25 cellular contexts compared by ENCODE assay signal in the genomic region with DNA sequence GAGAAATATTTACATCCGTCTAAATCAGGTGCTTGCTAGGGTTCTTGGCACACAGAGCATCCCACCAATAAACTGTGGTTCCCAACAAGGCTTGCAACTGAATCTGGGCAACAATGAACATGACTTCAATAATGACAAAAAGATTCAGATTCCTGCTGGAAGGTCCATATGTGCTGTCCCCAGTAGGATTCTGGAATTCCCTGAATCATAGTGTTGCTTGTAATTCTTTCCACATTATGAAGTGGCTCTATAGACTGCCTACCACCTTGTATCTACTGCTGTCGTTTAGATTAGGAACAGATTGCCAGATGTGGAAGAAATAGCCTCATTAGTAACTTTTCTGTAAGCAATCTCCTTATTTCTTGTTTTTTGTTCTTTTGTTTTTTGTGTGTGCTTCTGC.
DNase-seq lines count a peak whose midpoint lies in the region; ATAC-seq, FAIRE-seq and TF ChIP-seq lines count a peak whose summit lies in the region.
"Had no signal": no experiment of that assay in that cellular context is flagged by ENCODE, and none has a peak within 500 bp of the region (broad histone marks: within the 10 kb centered on the region; RNA-seq: fewer than 3 reads in every experiment).

No MANE protein-coding gene starts in this region.

- no peak for TF ChIP-seq CTCF in hepatocyte (IDR thresholded peaks at IDR 0.05; ENCODE audit: poor library complexity)

- H3K4me3 ChIP-seq in SJSA1 (no peak overlapping the region), hepatocyte (no peak overlapping the region)
- H3K4me3 ChIP-seq: BLaER1, GM23248 had no signal

- FAIRE-seq in GM19239 (lab: Jason Lieb, UNC): no peak
- FAIRE-seq: A204.1, GM12891, GM18507, H1 had no signal

- H2AFZ ChIP-seq in hepatocyte: no peak overlapping the region
- H2AFZ ChIP-seq: GM23248 had no signal

- H3K4me1 ChIP-seq in SJSA1 (replicated peaks) (peaks cover 19% of the 10 kb centered on the region), hepatocyte (ENCODE audit: insufficient read depth) (peaks cover 10% of the 10 kb centered on the region)
- H3K4me1 ChIP-seq: Caco-2 had no signal

- WGBS in hepatocyte (ENCODE audit: low lambda C conversion rate, missing lambda C conversion rate): 55% methylated on average over 2 of the region's 2 CpGs

- H3K36me3 ChIP-seq in SJSA1 (no peaks in the 10 kb centered on the region), hepatocyte (replicated peaks; ENCODE audit: insufficient read depth, low read depth) (no peaks in the 10 kb centered on the region)
- H3K36me3 ChIP-seq: BLaER1 had no signal

- no peak for ATAC-seq in HG03378 (IDR thresholded peaks at IDR 0.05; ENCODE audit: unreplicated experiment)
- ATAC-seq: CD8-positive, alpha-beta T cell; HCT116 had no signal

- peak; percentile 0 for DNase-seq in GM03348 (ENCODE audit: low spot score)
- no peak for DNase-seq in SJSA1 (ENCODE audit: low read depth in 1 of 2, low spot score in 2 of 2)
- no peak for DNase-seq in hepatocyte (ENCODE audit: low spot score)
- peak; percentile 0 for DNase-seq in pons (ENCODE audit: low spot score)
- no peak for DNase-seq in activated T-cell treated with anti-CD3 and anti-CD28 coated beads, Interleukin-2, amount 50 U/mL, for 1 hour
- no peak for DNase-seq in GM19239 (ENCODE audit: insufficient read length, low spot score)
- DNase-seq in globus pallidus (ENCODE audit: low spot score): no peak
- DNase-seq: Caco-2; CD4-positive, CD25-positive, alpha-beta regulatory T cell; CD8-positive, alpha-beta T cell; DMS79; EL; GDM1; GM23248; H9; HFFc6 had no signal

- H3K27ac ChIP-seq in SJSA1 (peak overlapping the region; percentile 7; the same call in 1 of the 2 replicates), hepatocyte (no peak overlapping the region)
- H3K27ac ChIP-seq: 22Rv1, BLaER1, C4-2B, GM23248 had no signal

- H3K4me2 ChIP-seq in hepatocyte: peak overlapping the region; percentile 31
- H3K4me2 ChIP-seq: BLaER1 had no signal

- no peaks in the 10 kb centered on the region for H3K79me2 ChIP-seq in hepatocyte

- H3K9me3 ChIP-seq in SJSA1 (replicated peaks): no peaks in the 10 kb centered on the region
- H3K9me3 ChIP-seq in hepatocyte (ENCODE audit: low read depth): no peaks in the 10 kb centered on the region
- H3K9me3 ChIP-seq: BLaER1, Caco-2 had no signal

- no peaks in the 10 kb centered on the region for H3K9me2 ChIP-seq in hepatocyte (replicated peaks; ENCODE audit: insufficient read depth)

- no peaks in the 10 kb centered on the region for H4K20me1 ChIP-seq in hepatocyte (ENCODE audit: insufficient read depth, poor library complexity, severe bottlenecking)
- H4K20me1 ChIP-seq: BLaER1 had no signal

- H3K27me3 ChIP-seq in SJSA1 (replicated peaks): no peaks in the 10 kb centered on the region
- no peaks in the 10 kb centered on the region for H3K27me3 ChIP-seq in hepatocyte
- H3K27me3 ChIP-seq: BLaER1 had no signal

Comparison
In these comparisons a context has a peak if more than half of its experiments do, and no peak if none do; other contexts are left out.
1. DNase-seq: peak in GM03348 (single experiment) and pons (single experiment); none in SJSA1 (0 of 2), hepatocyte (single experiment), activated T-cell treated with anti-CD3 and anti-CD28 coated beads, Interleukin-2, amount 50 U/mL, for 1 hour (single experiment), GM19239 (single experiment) and globus pallidus (single experiment).